8 cellular contexts compared by ENCODE assay signal in genomic region chr4:168710353-168710946, GRCh38.
DNase-seq lines count a peak whose midpoint lies in the region; ATAC-seq, FAIRE-seq and TF ChIP-seq lines count a peak whose summit lies in the region.

No MANE protein-coding gene starts in this region.

- no peaks in the 10 kb centered on the region for H3F3A ChIP-seq in Loucy (ENCODE audit: low read depth)

- H3K27ac ChIP-seq in aorta (ENCODE audit: low read depth in 1 of 2, low read length in 2 of 2) = peak overlapping the region; percentile 64 to 96

- peak; percentile 68 for FAIRE-seq in D721Med (lab: Jason Lieb, UNC)

- H3K36me3 Mint-ChIP-seq in MCF 10A (ENCODE audit: insufficient read depth, unreplicated experiment) = no peaks in the 10 kb centered on the region

- H3K4me3 ChIP-seq in Loucy (ENCODE audit: low read length, poor library complexity, severe bottlenecking) (no peak overlapping the region), aorta (ENCODE audit: low read length in 2 of 2) (no peak overlapping the region)

- BruUV-seq in MCF 10A (replicated peaks; lab: Mats Ljungman, UMichigan) = no TSS peak

- H3K79me2 ChIP-seq in Loucy (ENCODE audit: insufficient read depth, low read length) = no peaks in the 10 kb centered on the region

- ATAC-seq in left colon (peak; percentile 51), aorta (ENCODE audit: low FRiP score) (peak; percentile 68), GM19455 (IDR thresholded peaks at IDR 0.05; ENCODE audit: unreplicated experiment) (no peak), HG03139 (IDR thresholded peaks at IDR 0.05; ENCODE audit: unreplicated experiment) (no peak)

- H3K4me1 ChIP-seq in Loucy (ENCODE audit: insufficient read depth, low read length, poor library complexity, severe bottlenecking) (peaks cover 13% of the 10 kb centered on the region), aorta (ENCODE audit: control insufficient read depth in 1 of 2, insufficient read depth in 2 of 2, low read length in 2 of 2) (peaks cover 4 to 5% of the 10 kb centered on the region in 2 donors)

- H4K20me1 ChIP-seq in Loucy (ENCODE audit: insufficient read depth, low read length, poor library complexity, severe bottlenecking) = no peaks in the 10 kb centered on the region

- no peaks in the 10 kb centered on the region for H3K9me3 Mint-ChIP-seq in MCF 10A (ENCODE audit: unreplicated experiment)

- H3K4me1 Mint-ChIP-seq in MCF 10A (ENCODE audit: insufficient read depth, unreplicated experiment) = peaks cover 16% of the 10 kb centered on the region

- H3K36me3 ChIP-seq in Loucy (ENCODE audit: insufficient read depth, low read length) (no peaks in the 10 kb centered on the region), aorta (ENCODE audit: control insufficient read depth in 1 of 2, insufficient read depth in 2 of 2, low read length in 1 of 2) (no peaks in the 10 kb centered on the region)

- H3K9me3 ChIP-seq in Loucy (ENCODE audit: insufficient read depth, low read depth, low read length) = no peaks in the 10 kb centered on the region
- no peaks in the 10 kb centered on the region for H3K9me3 ChIP-seq in aorta (ENCODE audit: control insufficient read depth, low read length)

- H3K9ac ChIP-seq in Loucy (ENCODE audit: low read depth, low read length, poor library complexity, severe bottlenecking) = no peak overlapping the region

- intact Hi-C loops in MCF 10A (cut with micrococcal nuclease) (loop anchor here (1.0 to 10.0 kb wide), 4 partner anchors 123 to 207 kb away; no protein-coding TSS in a partner anchor), left colon (cut with DNase I, micrococcal nuclease) (loop anchor here in 1 of 2 donors (5.0 to 10.0 kb wide), 2 partner anchors 104 to 202 kb away; no protein-coding TSS in a partner anchor), aorta (cut with DNase I) (loop anchor here (2.0 to 10.0 kb wide), 11 partner anchors 54 to 304 kb away; partner anchors contain the start of gene CBR4 (in 1 of the 2))

- CTCF ChIA-PET in MCF 10A (lab: Yijun Ruan, JAX) = interaction anchor here (0.6 to 8.3 kb wide), 63 partner anchors 10 to 1067 kb away, joined by 3 to 173 read pairs (median 4); no protein-coding TSS in a partner anchor

- POLR2A ChIA-PET in MCF 10A (lab: Yijun Ruan, JAX) = interaction anchor here (0.6 to 4.8 kb wide), 10 partner anchors 18 to 206 kb away, joined by 3 to 47 read pairs (median 4); no protein-coding TSS in a partner anchor

- DNase-seq in D721Med (ENCODE audit: insufficient read length, low spot score) (no peak), MCF 10A (ENCODE audit: unreplicated experiment) (peak; percentile 58), left colon (peak in 1 of 2 donors; percentile 28), aorta (peak in 1 of 2 donors; percentile 60), DMS79 treated with DMSO at 0.1 percent for 48 hours (lab: John Stamatoyannopoulos, UW) (no peak)

- no peak overlapping the region for H3K4me2 ChIP-seq in Loucy (ENCODE audit: low read depth, low read length, poor library complexity, severe bottlenecking)

- H3K9me2 ChIP-seq in Loucy (replicated peaks; ENCODE audit: low read depth, low read length) = no peaks in the 10 kb centered on the region

- H3K27me3 ChIP-seq in Loucy (ENCODE audit: insufficient read depth, low read length, poor library complexity, severe bottlenecking) (no peaks in the 10 kb centered on the region), aorta (ENCODE audit: control insufficient read depth in 1 of 2, insufficient read depth in 2 of 2, low read length in 1 of 2) (no peaks in the 10 kb centered on the region)

- TF ChIP-seq CTCF in D721Med (IDR thresholded peaks at IDR 0.05; ENCODE audit: insufficient read depth, missing control alignments) = peak; percentile 44
- TF ChIP-seq CTCF in Loucy (conservative IDR thresholded peaks at IDR 0.05; ENCODE audit: low read length) = peak; percentile 82
- peak; percentile 59 for TF ChIP-seq CTCF in MCF 10A (IDR thresholded peaks at IDR 0.05; ENCODE audit: unreplicated experiment)

- no peaks in the 10 kb centered on the region for H3K27me3 Mint-ChIP-seq in MCF 10A (ENCODE audit: insufficient read depth, unreplicated experiment)

- H3K27ac Mint-ChIP-seq in MCF 10A (ENCODE audit: low read depth, unreplicated experiment) = peak overlapping the region; percentile 46

- WGBS in aorta, 2 donors = 35 to 42% methylated on average over 3 of the region's 3 CpGs

- no peak overlapping the region for H3K4me3 Mint-ChIP-seq in MCF 10A (ENCODE audit: unreplicated experiment)

- H2AFZ ChIP-seq in Loucy (ENCODE audit: low read length) = no peak overlapping the region

Comparison
In these comparisons a context has a peak if more than half of its experiments do, and no peak if none do; other contexts are left out.
1. ATAC-seq: peak in left colon (single experiment) and aorta (single experiment); none in GM19455 (single experiment) and HG03139 (single experiment).
2. Peak in every context shown above with its lines, with median percentiles within 50 percentile points of each other: CTCF ChIP-seq.